In the genomic region with DNA sequence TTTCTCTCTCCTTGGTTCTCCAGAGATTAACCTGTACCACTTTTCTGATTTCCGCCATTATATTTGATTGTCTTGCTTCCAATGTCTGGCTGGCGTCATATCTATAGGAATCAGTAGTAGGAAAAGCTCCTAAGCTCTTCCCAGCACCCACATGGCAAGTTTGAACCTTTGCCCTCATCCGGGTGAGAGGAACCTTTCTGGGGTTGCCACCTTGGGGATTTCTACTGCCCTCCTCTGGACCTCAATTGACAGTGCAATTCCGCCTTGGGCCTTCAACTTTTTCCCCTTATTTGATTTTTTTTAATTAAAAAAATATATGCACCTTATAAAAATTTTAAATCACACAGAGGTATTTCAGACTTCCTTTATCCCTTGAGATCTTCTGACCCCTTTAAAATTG, we compare ENCODE assay signal across 3 cellular contexts.
A peak's percentile ranks its signal among the peaks of the same experiment; 100 is the strongest.
TF ChIP-seq lines count a peak whose summit lies in the region.

No MANE protein-coding gene starts in this region.

TF ChIP-seq in SK-N-SH, 30 proteins besides CTCF, POLR2A, EP300 and RAD21:
- no peak for TF ChIP-seq RXRA (IDR thresholded peaks at IDR 0.05; ENCODE audit: borderline replicate concordance, low read depth)
- no peak for TF ChIP-seq TAF1 (IDR thresholded peaks at IDR 0.05; ENCODE audit: borderline replicate concordance, low read depth, low read length)
- peak; percentile 6; the same call in 1 of the 2 replicates for TF ChIP-seq SMC3 (IDR thresholded peaks at IDR 0.05; ENCODE audit: low read depth, low read length)
- TF ChIP-seq MXI1 (IDR thresholded peaks at IDR 0.05; ENCODE audit: low read depth, low read length): no peak
- no peak for TF ChIP-seq SIN3A (IDR thresholded peaks at IDR 0.05; ENCODE audit: borderline replicate concordance, low read depth, low read length)

TF ChIP-seq in SK-N-SH treated with all-trans-retinoic acid at 6 μM for 48 hours, 23 proteins besides CTCF, POLR2A, EP300 and RAD21:
- TF ChIP-seq TOX (CRISPR knock-in tag; IDR thresholded peaks at IDR 0.05; ENCODE audit: borderline replicate concordance) (no peak), PPARA (CRISPR knock-in tag; IDR thresholded peaks at IDR 0.05; ENCODE audit: borderline replicate concordance) (no peak), OSR1 (CRISPR knock-in tag; IDR thresholded peaks at IDR 0.05) (no peak), TCF4 (CRISPR knock-in tag; IDR thresholded peaks at IDR 0.05; ENCODE audit: borderline replicate concordance) (no peak), ZFP3 (CRISPR knock-in tag; IDR thresholded peaks at IDR 0.05) (no peak)
- TF ChIP-seq, protein P1, sequence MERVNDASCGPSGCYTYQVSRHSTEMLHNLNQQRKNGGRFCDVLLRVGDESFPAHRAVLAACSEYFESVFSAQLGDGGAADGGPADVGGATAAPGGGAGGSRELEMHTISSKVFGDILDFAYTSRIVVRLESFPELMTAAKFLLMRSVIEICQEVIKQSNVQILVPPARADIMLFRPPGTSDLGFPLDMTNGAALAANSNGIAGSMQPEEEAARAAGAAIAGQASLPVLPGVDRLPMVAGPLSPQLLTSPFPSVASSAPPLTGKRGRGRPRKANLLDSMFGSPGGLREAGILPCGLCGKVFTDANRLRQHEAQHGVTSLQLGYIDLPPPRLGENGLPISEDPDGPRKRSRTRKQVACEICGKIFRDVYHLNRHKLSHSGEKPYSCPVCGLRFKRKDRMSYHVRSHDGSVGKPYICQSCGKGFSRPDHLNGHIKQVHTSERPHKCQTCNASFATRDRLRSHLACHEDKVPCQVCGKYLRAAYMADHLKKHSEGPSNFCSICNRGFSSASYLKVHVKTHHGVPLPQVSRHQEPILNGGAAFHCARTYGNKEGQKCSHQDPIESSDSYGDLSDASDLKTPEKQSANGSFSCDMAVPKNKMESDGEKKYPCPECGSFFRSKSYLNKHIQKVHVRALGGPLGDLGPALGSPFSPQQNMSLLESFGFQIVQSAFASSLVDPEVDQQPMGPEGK (CRISPR knock-in tag; IDR thresholded peaks at IDR 0.05; ENCODE audit: borderline replicate concordance): no peak

TF ChIP-seq in K562, 482 proteins besides CTCF, POLR2A, EP300 and RAD21:
- TF ChIP-seq, protein P2, sequence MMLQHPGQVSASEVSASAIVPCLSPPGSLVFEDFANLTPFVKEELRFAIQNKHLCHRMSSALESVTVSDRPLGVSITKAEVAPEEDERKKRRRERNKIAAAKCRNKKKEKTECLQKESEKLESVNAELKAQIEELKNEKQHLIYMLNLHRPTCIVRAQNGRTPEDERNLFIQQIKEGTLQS (IDR thresholded peaks at IDR 0.05): no peak
- TF ChIP-seq, protein P2 (CRISPR knock-in tag; conservative IDR thresholded peaks at IDR 0.05): no peak
- TF ChIP-seq TEAD2 (tag; IDR thresholded peaks at IDR 0.05): no peak
- TF ChIP-seq SETDB1 (IDR thresholded peaks at IDR 0.05; ENCODE audit: low read length): no peak
- TF ChIP-seq ZNF507 (tag; conservative IDR thresholded peaks at IDR 0.05): no peak
- no peak for TF ChIP-seq ZNF764 (CRISPR knock-in tag; IDR thresholded peaks at IDR 0.05; ENCODE audit: low read depth)
- TF ChIP-seq, protein P3, sequence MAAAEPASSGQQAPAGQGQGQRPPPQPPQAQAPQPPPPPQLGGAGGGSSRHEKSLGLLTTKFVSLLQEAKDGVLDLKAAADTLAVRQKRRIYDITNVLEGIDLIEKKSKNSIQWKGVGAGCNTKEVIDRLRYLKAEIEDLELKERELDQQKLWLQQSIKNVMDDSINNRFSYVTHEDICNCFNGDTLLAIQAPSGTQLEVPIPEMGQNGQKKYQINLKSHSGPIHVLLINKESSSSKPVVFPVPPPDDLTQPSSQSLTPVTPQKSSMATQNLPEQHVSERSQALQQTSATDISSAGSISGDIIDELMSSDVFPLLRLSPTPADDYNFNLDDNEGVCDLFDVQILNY (CRISPR knock-in tag; IDR thresholded peaks at IDR 0.05): no peak
- TF ChIP-seq BRF1 (IDR thresholded peaks at IDR 0.05; ENCODE audit: borderline replicate concordance, extremely low read depth, insufficient read length): no peak
- TF ChIP-seq CBX2 (IDR thresholded peaks at IDR 0.05; ENCODE audit: insufficient read depth, low read length, poor library complexity, severe bottlenecking): no peak
- TF ChIP-seq SMAD1 (IDR thresholded peaks at IDR 0.05; ENCODE audit: low read depth, low read length, partially characterized antibody): no peak
- no peak for TF ChIP-seq HNRNPH1 (optimal IDR thresholded peaks at IDR 0.05; ENCODE audit: low read depth, low read length)
- no peak for TF ChIP-seq CTBP1 (IDR thresholded peaks at IDR 0.05; ENCODE audit: borderline replicate concordance)
- no peak for TF ChIP-seq NFIX (CRISPR knock-in tag; IDR thresholded peaks at IDR 0.05; ENCODE audit: low read depth)
- TF ChIP-seq FOXJ3 (CRISPR knock-in tag; IDR thresholded peaks at IDR 0.05): no peak
- TF ChIP-seq, protein P4, sequence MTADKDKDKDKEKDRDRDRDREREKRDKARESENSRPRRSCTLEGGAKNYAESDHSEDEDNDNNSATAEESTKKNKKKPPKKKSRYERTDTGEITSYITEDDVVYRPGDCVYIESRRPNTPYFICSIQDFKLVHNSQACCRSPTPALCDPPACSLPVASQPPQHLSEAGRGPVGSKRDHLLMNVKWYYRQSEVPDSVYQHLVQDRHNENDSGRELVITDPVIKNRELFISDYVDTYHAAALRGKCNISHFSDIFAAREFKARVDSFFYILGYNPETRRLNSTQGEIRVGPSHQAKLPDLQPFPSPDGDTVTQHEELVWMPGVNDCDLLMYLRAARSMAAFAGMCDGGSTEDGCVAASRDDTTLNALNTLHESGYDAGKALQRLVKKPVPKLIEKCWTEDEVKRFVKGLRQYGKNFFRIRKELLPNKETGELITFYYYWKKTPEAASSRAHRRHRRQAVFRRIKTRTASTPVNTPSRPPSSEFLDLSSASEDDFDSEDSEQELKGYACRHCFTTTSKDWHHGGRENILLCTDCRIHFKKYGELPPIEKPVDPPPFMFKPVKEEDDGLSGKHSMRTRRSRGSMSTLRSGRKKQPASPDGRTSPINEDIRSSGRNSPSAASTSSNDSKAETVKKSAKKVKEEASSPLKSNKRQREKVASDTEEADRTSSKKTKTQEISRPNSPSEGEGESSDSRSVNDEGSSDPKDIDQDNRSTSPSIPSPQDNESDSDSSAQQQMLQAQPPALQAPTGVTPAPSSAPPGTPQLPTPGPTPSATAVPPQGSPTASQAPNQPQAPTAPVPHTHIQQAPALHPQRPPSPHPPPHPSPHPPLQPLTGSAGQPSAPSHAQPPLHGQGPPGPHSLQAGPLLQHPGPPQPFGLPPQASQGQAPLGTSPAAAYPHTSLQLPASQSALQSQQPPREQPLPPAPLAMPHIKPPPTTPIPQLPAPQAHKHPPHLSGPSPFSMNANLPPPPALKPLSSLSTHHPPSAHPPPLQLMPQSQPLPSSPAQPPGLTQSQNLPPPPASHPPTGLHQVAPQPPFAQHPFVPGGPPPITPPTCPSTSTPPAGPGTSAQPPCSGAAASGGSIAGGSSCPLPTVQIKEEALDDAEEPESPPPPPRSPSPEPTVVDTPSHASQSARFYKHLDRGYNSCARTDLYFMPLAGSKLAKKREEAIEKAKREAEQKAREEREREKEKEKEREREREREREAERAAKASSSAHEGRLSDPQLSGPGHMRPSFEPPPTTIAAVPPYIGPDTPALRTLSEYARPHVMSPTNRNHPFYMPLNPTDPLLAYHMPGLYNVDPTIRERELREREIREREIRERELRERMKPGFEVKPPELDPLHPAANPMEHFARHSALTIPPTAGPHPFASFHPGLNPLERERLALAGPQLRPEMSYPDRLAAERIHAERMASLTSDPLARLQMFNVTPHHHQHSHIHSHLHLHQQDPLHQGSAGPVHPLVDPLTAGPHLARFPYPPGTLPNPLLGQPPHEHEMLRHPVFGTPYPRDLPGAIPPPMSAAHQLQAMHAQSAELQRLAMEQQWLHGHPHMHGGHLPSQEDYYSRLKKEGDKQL (CRISPR knock-in tag; IDR thresholded peaks at IDR 0.05; ENCODE audit: borderline replicate concordance): no peak
- no peak for TF ChIP-seq KHSRP (IDR thresholded peaks at IDR 0.05)
- no peak for TF ChIP-seq JUN (IDR thresholded peaks at IDR 0.05; ENCODE audit: borderline replicate concordance, low read depth, low read length)
- no peak for TF ChIP-seq JUN (CRISPR knock-in tag; IDR thresholded peaks at IDR 0.05; ENCODE audit: borderline replicate concordance)
- TF ChIP-seq NR2C1 (IDR thresholded peaks at IDR 0.05): no peak
- TF ChIP-seq NR2C1 (tag; IDR thresholded peaks at IDR 0.05): no peak
- TF ChIP-seq, protein P5, sequence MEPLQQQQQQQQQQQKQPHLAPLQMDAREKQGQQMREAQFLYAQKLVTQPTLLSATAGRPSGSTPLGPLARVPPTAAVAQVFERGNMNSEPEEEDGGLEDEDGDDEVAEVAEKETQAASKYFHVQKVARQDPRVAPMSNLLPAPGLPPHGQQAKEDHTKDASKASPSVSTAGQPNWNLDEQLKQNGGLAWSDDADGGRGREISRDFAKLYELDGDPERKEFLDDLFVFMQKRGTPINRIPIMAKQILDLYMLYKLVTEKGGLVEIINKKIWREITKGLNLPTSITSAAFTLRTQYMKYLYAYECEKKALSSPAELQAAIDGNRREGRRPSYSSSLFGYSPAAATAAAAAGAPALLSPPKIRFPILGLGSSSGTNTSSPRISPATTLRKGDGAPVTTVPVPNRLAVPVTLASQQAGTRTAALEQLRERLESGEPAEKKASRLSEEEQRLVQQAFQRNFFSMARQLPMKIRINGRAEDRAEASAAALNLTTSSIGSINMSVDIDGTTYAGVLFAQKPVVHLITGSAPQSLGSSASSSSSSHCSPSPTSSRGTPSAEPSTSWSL (CRISPR knock-in tag; IDR thresholded peaks at IDR 0.05; ENCODE audit: borderline replicate concordance): no peak
TF ChIP-seq in K562: peak in this region for 0.
